In genomic region chr3:12396475-12396874, GRCh38 we compare ENCODE assay signal across 20 cellular contexts.
"Had no signal": no experiment of that assay in that cellular context is flagged by ENCODE, and none has a peak within 500 bp of the region (broad histone marks: within the 10 kb centered on the region; RNA-seq: fewer than 3 reads in every experiment).

No MANE protein-coding gene starts in this region.

- H3K9me3 ChIP-seq: heart right ventricle, right atrium auricular region, sigmoid colon, thoracic aorta, transverse colon had no signal

- H3K4me3 ChIP-seq: dorsolateral prefrontal cortex, heart right ventricle, right atrium auricular region, sigmoid colon, skin epidermis, thoracic aorta, transverse colon had no signal

- FAIRE-seq: frontal cortex had no signal

- DNase-seq: cortex of kidney; dorsolateral prefrontal cortex; effector CD8-positive, alpha-beta T cell; heart right ventricle; hypothalamus; kidney glomerular epithelial cell; mammary epithelial cell; natural killer cell; posterior cingulate gyrus; sigmoid colon; stimulated activated CD4-positive, alpha-beta T cell treated with anti-CD3 and anti-CD28 coated beads, Interleukin-2, amount 100 ng/mL, for 24 hours; stimulated activated CD4-positive, alpha-beta T cell treated with anti-CD3 and anti-CD28 coated beads, Interleukin-4, amount 100 ng/mL, for 4 hours; stimulated activated naive B cell treated with anti-CD40 and anti-IgM and Interleukin-4, amounts not matched to agents 10 μg/mL and 1 μg/mL and 100 μg/mL, for 72 hours; stimulated activated naive CD8-positive, alpha-beta T cell treated with anti-CD3 and anti-CD28 coated beads, Interleukin-15, amount 100 ng/mL, for 72 hours; substantia nigra; transverse colon had no signal

- H3K27ac ChIP-seq: dorsolateral prefrontal cortex, heart right ventricle, right atrium auricular region, sigmoid colon, thoracic aorta had no signal

- H3K27me3 ChIP-seq: heart right ventricle, right atrium auricular region, transverse colon had no signal

- H3K36me3 ChIP-seq: right atrium auricular region, sigmoid colon, thoracic aorta, transverse colon had no signal

- ATAC-seq: heart right ventricle, natural killer cell had no signal

- H3K4me1 ChIP-seq: right atrium auricular region had no signal
